Comparison of ENCODE assay signal across 8 cellular contexts in genomic region chr22:44625981-44626687, GRCh38.
DNase-seq lines count a peak whose midpoint lies in the region; ATAC-seq and TF ChIP-seq lines count a peak whose summit lies in the region.

No MANE protein-coding gene starts in this region.

- H3K27ac ChIP-seq in 22Rv1: no peak overlapping the region

- peak; percentile 87 for DNase-seq in GM13977 (ENCODE audit: low spot score)
- peak; percentile 30 for DNase-seq in NCI-H2227 treated with DMSO at 0.1 percent for 48 hours (lab: John Stamatoyannopoulos, UW)
- peak; percentile 84 for DNase-seq in activated CD4-positive, alpha-beta T cell treated with anti-CD3 and anti-CD28 coated beads for 48 hours
- DNase-seq in cerebellar cortex (ENCODE audit: low spot score): peak; percentile 72
- peak; percentile 85 for DNase-seq in left kidney (ENCODE audit: low read depth, low spot score)
- peak; percentile 79 for DNase-seq in stimulated activated CD4-positive, alpha-beta T cell treated with anti-CD3 and anti-CD28 coated beads, Interleukin-4, amount 100 ng/mL, for 24 hours

- in situ Hi-C loops in GM13977 (cut with MboI; ENCODE audit: low pct_unique_long_range_greater_than_20kb, low sequenced_read_pairs, unreplicated experiment): loop anchor here (25.0 kb wide), 1 partner anchor 539 kb away; no protein-coding TSS in a partner anchor

- ATAC-seq in HG03439 (IDR thresholded peaks at IDR 0.05; ENCODE audit: unreplicated experiment): no peak

- peak; percentile 90 for TF ChIP-seq CTCF in 22Rv1 (IDR thresholded peaks at IDR 0.05)
- peak; percentile 93 for TF ChIP-seq CTCF in GM13977 (IDR thresholded peaks at IDR 0.05; ENCODE audit: extremely low read depth, insufficient read depth, missing control alignments)

Comparison
In these comparisons a context has a peak if more than half of its experiments do, and no peak if none do; other contexts are left out.
1. DNase-seq: peak in every context shown above with its lines; median percentile 87 in GM13977; 85 in left kidney; 84 in activated CD4-positive, alpha-beta T cell treated with anti-CD3 and anti-CD28 coated beads for 48 hours; 79 in stimulated activated CD4-positive, alpha-beta T cell treated with anti-CD3 and anti-CD28 coated beads, Interleukin-4, amount 100 ng/mL, for 24 hours; 72 in cerebellar cortex; 30 in NCI-H2227 treated with DMSO at 0.1 percent for 48 hours.